17 cellular contexts compared by ENCODE assay signal in genomic region chr1:234170622-234171021, GRCh38.
A peak's percentile ranks its signal among the peaks of the same experiment; 100 is the strongest.
DNase-seq lines count a peak whose midpoint lies in the region; ATAC-seq, FAIRE-seq and TF ChIP-seq lines count a peak whose summit lies in the region.
"Had no signal": no experiment of that assay in that cellular context is flagged by ENCODE, and none has a peak within 500 bp of the region (broad histone marks: within the 10 kb centered on the region; RNA-seq: fewer than 3 reads in every experiment).

No MANE protein-coding gene starts in this region.

- TF ChIP-seq RAD21 in GM12878 (IDR thresholded peaks at IDR 0.05; ENCODE audit: insufficient read depth, low read depth, low read length), result no peak

- CTCF ChIA-PET in CD4-positive, alpha-beta memory T cell (lab: Charles Lee; ENCODE audit: partially characterized antibody), result interaction anchor here (0.6 kb wide), 1 partner anchor 155 kb away, joined by 3 read pairs; no protein-coding TSS in a partner anchor
- CTCF ChIA-PET in GM12878 (lab: Yijun Ruan, JAX) (interaction anchor here (0.7 to 3.0 kb wide), 6 partner anchors 18 to 186 kb away, joined by 3 to 16 read pairs (median 4); no protein-coding TSS in a partner anchor), WTC11 (lab: Charles Lee) (interaction anchor here (2.4 to 2.6 kb wide), 2 partner anchors 17 to 42 kb away, joined by 8 to 13 read pairs; no protein-coding TSS in a partner anchor)

- no peaks in the 10 kb centered on the region for H3K36me3 ChIP-seq in CD4-positive, alpha-beta memory T cell (ENCODE audit: insufficient read depth, low read length)
- no peaks in the 10 kb centered on the region for H3K36me3 ChIP-seq in GM12878 (ENCODE audit: control insufficient read depth in 2 of 2, insufficient read depth in 2 of 2, low read length in 1 of 2)
- H3K36me3 ChIP-seq: gastrocnemius medialis, MG63 had no signal

- no peaks in the 10 kb centered on the region for H3K9me3 ChIP-seq in CD4-positive, alpha-beta memory T cell (ENCODE audit: control insufficient read depth in 1 of 2, low read length in 2 of 2)
- no peaks in the 10 kb centered on the region for H3K9me3 ChIP-seq in T-helper 17 cell (ENCODE audit: control insufficient read depth, low read length, poor library complexity, severe bottlenecking)
- H3K9me3 ChIP-seq in GM12878 (replicated peaks; ENCODE audit: control insufficient read depth, insufficient read depth, low read length), result no peaks in the 10 kb centered on the region
- H3K9me3 ChIP-seq: gastrocnemius medialis, MG63 had no signal

- peak in 2 of 5 donors; percentile 1 to 8 for DNase-seq in CD4-positive, alpha-beta memory T cell
- DNase-seq in KBM-7, result peak; percentile 9
- DNase-seq in T-helper 17 cell, result no peak
- no peak for DNase-seq in GM12878 (ENCODE audit: low read depth, low spot score)
- DNase-seq in NCI-H1048 (lab: John Stamatoyannopoulos, UW), result no peak
- no peak for DNase-seq in WTC11 (ENCODE audit: low spot score)
- no peak for DNase-seq in NCI-H1092 treated with DMSO at 0.1 percent for 48 hours (lab: John Stamatoyannopoulos, UW)
- DNase-seq: activated naive CD4-positive, alpha-beta T cell treated with anti-CD3 and anti-CD28 coated beads, Interleukin-2, amount 50 U/mL, for 16 hours; cerebellar nuclear complex; effector CD4-positive, alpha-beta T cell; gastrocnemius medialis; MG63; NCI-H187 had no signal

- no peak overlapping the region for H3K4me3 ChIP-seq in CD4-positive, alpha-beta memory T cell (ENCODE audit: low read length in 2 of 2)
- H3K4me3 ChIP-seq in GM12878, result no peak overlapping the region
- H3K4me3 ChIP-seq: gastrocnemius medialis, MG63 had no signal

- H3K9me3 Mint-ChIP-seq in CD4-positive, alpha-beta memory T cell, result no peaks in the 10 kb centered on the region
- H3K9me3 Mint-ChIP-seq in WTC11, result 0 out of 2 replicates have a peak, but pooled peaks cover 3% of the 10 kb centered on the region

- in situ Hi-C loops in KBM-7 (cut with MboI; ENCODE audit: low pct_unique_long_range_greater_than_20kb, low sequenced_read_pairs) (no loop called here), GM12878 (cut with MboI) (no loop called here)

- under 1% methylated on average over 7 of the region's 7 CpGs for WGBS in GM12878 (ENCODE audit: insufficient coverage, insufficient replicate concordance, low lambda C conversion rate, missing lambda C conversion rate)

- intact Hi-C loops in CD4-positive, alpha-beta memory T cell (cut with micrococcal nuclease), result no loop called here
- intact Hi-C loops in GM12878 (cut with micrococcal nuclease; ENCODE audit: unreplicated experiment), result no loop called here

- no peaks in the 10 kb centered on the region for H3K36me3 Mint-ChIP-seq in CD4-positive, alpha-beta memory T cell
- H3K36me3 Mint-ChIP-seq in T-helper 17 cell (ENCODE audit: low read depth), result no peaks in the 10 kb centered on the region
- no peaks in the 10 kb centered on the region for H3K36me3 Mint-ChIP-seq in WTC11

- no TSS peak for BruUV-seq in GM12878 (replicated peaks; lab: Mats Ljungman, UMichigan)

- H2AFZ ChIP-seq in GM12878 (ENCODE audit: control insufficient read depth, low read depth, low read length), result no peak overlapping the region; the same call in 1 of the 2 replicates

- TF ChIP-seq EP300 in GM12878 (IDR thresholded peaks at IDR 0.05; ENCODE audit: borderline replicate concordance in 1 of 2, control insufficient read depth in 1 of 2, low read depth in 2 of 2, low read length in 2 of 2), result no peak

- no peak for TF ChIP-seq POLR2A in GM12878 (IDR thresholded peaks at IDR 0.05; ENCODE audit: low read depth, low read length)

- peaks cover 0 to 9% of the 10 kb centered on the region in 2 donors for H3K27me3 Mint-ChIP-seq in CD4-positive, alpha-beta memory T cell
- H3K27me3 Mint-ChIP-seq in T-helper 17 cell, result peaks cover 35% of the 10 kb centered on the region
- no peaks in the 10 kb centered on the region for H3K27me3 Mint-ChIP-seq in WTC11 (ENCODE audit: low read depth)

- no peaks in the 10 kb centered on the region for H3K27me3 ChIP-seq in CD4-positive, alpha-beta memory T cell (ENCODE audit: insufficient read depth, low read length)
- H3K27me3 ChIP-seq in GM12878 (replicated peaks in 1 of 2; ENCODE audit: control insufficient read depth in 2 of 2, insufficient read depth in 2 of 2, low read length in 1 of 2), result 0 out of 4 replicates have a peak, but pooled peaks cover 0 to 2% of the 10 kb centered on the region in 2 experiments
- H3K27me3 ChIP-seq: gastrocnemius medialis had no signal

- POLR2A ChIA-PET in CD4-positive, alpha-beta memory T cell (lab: Charles Lee; ENCODE audit: partially characterized antibody), result no interaction called here
- POLR2A ChIA-PET in GM12878 (lab: Charles Lee) (no interaction called here), WTC11 (lab: Charles Lee) (no interaction called here)

- TF ChIP-seq CTCF in GM12878 (IDR thresholded peaks at IDR 0.05 in 2 of 3, conservative IDR thresholded peaks at IDR 0.05 in 1 of 3; ENCODE audit: control insufficient read depth in 2 of 3, extremely low read depth in 1 of 3, insufficient read depth in 1 of 3, low read depth in 3 of 3, low read length in 3 of 3), result no peak
- TF ChIP-seq CTCF in WTC11 (IDR thresholded peaks at IDR 0.05), result no peak

- peaks cover 5 to 22% (median 16%) of the 10 kb centered on the region in 4 donors for H3K4me1 Mint-ChIP-seq in CD4-positive, alpha-beta memory T cell
- H3K4me1 Mint-ChIP-seq in T-helper 17 cell (peaks cover 10% of the 10 kb centered on the region), WTC11 (0 out of 2 replicates have a peak, but pooled peaks cover 2% of the 10 kb centered on the region)

- H3K27ac ChIP-seq in CD4-positive, alpha-beta memory T cell (ENCODE audit: low read depth, low read length), result no peak overlapping the region
- no peak overlapping the region for H3K27ac ChIP-seq in GM12878 (ENCODE audit: control insufficient read depth, insufficient read depth)
- H3K27ac ChIP-seq: gastrocnemius medialis had no signal

- H3K4me1 ChIP-seq in CD4-positive, alpha-beta memory T cell (ENCODE audit: insufficient read depth, low read length), result peaks cover 19% of the 10 kb centered on the region
- peaks cover 6% of the 10 kb centered on the region; the same call in 1 of the 2 replicates for H3K4me1 ChIP-seq in GM12878 (ENCODE audit: control insufficient read depth, insufficient read depth, low read length)

- H3K79me2 ChIP-seq in GM12878 (ENCODE audit: control insufficient read depth, insufficient read depth, low read length), result no peaks in the 10 kb centered on the region

- no peak overlapping the region for H3K4me2 ChIP-seq in GM12878 (ENCODE audit: control insufficient read depth, insufficient read depth)

- RAD21 ChIA-PET in GM12878 (lab: Charles Lee; ENCODE audit: unreplicated experiment), result interaction anchor here (0.9 kb wide), 1 partner anchor 65 kb away, joined by 3 read pairs; no protein-coding TSS in a partner anchor

- no peak for ATAC-seq in T-helper 17 cell
- no peak for ATAC-seq in GM12878
- no peak for ATAC-seq in WTC11
- ATAC-seq in GM21390 (IDR thresholded peaks at IDR 0.05; ENCODE audit: unreplicated experiment), result no peak
- ATAC-seq: activated CD4-positive, CD25-positive, alpha-beta regulatory T cell treated with anti-CD3 and anti-CD28 coated beads, Interleukin-2, amount 50 U/mL, for 24 hours; esophagus mucosa; gastrocnemius medialis had no signal

- FAIRE-seq in GM12878 (lab: Jason Lieb, UNC), result no peak
- FAIRE-seq: H54 had no signal

- peak overlapping the region in 6 of 8 donors; percentile 33 to 62 (median 47) for H3K4me3 Mint-ChIP-seq in CD4-positive, alpha-beta memory T cell
- H3K4me3 Mint-ChIP-seq in T-helper 17 cell (no peak overlapping the region), WTC11 (no peak overlapping the region)

- SMC1A ChIA-PET in GM12878 (lab: Charles Lee; ENCODE audit: uncharacterized antibody, unreplicated experiment), result interaction anchor here (1.5 kb wide), 1 partner anchor 139 kb away, joined by 6 read pairs; no protein-coding TSS in a partner anchor

- H3K9ac ChIP-seq in GM12878 (ENCODE audit: control insufficient read depth, insufficient read depth, low read length), result no peak overlapping the region

- no peaks in the 10 kb centered on the region for H4K20me1 ChIP-seq in GM12878 (ENCODE audit: control insufficient read depth, insufficient read depth)

- H3K27ac Mint-ChIP-seq in CD4-positive, alpha-beta memory T cell, result peak overlapping the region in 2 of 7 donors; percentile 52 to 57
- H3K27ac Mint-ChIP-seq in T-helper 17 cell (peak overlapping the region; percentile 8), WTC11 (no peak overlapping the region)

TF ChIP-seq in GM12878, 131 proteins besides CTCF, POLR2A, EP300 and RAD21:
- no peak for TF ChIP-seq NFXL1 (IDR thresholded peaks at IDR 0.05; ENCODE audit: borderline replicate concordance)
- TF ChIP-seq RUNX3 (IDR thresholded peaks at IDR 0.05; ENCODE audit: low read length), result 0 out of 2 replicates have a peak, but pooled peaks have one; percentile 14
TF ChIP-seq in GM12878: peak in this region for 1.

TF ChIP-seq in WTC11, 78 proteins besides CTCF, POLR2A, EP300 and RAD21 (continues in another document):
- no peak for TF ChIP-seq MYBL2 (CRISPR knock-in tag; IDR thresholded peaks at IDR 0.05)
- TF ChIP-seq NR2C2 (CRISPR knock-in tag; IDR thresholded peaks at IDR 0.05), result no peak
- no peak for TF ChIP-seq ATF3 (CRISPR knock-in tag; conservative IDR thresholded peaks at IDR 0.05)
- no peak for TF ChIP-seq SMAD4 (CRISPR knock-in tag; IDR thresholded peaks at IDR 0.05)
- TF ChIP-seq TEAD4 (CRISPR knock-in tag; IDR thresholded peaks at IDR 0.05), result no peak
- TF ChIP-seq, protein P1, sequence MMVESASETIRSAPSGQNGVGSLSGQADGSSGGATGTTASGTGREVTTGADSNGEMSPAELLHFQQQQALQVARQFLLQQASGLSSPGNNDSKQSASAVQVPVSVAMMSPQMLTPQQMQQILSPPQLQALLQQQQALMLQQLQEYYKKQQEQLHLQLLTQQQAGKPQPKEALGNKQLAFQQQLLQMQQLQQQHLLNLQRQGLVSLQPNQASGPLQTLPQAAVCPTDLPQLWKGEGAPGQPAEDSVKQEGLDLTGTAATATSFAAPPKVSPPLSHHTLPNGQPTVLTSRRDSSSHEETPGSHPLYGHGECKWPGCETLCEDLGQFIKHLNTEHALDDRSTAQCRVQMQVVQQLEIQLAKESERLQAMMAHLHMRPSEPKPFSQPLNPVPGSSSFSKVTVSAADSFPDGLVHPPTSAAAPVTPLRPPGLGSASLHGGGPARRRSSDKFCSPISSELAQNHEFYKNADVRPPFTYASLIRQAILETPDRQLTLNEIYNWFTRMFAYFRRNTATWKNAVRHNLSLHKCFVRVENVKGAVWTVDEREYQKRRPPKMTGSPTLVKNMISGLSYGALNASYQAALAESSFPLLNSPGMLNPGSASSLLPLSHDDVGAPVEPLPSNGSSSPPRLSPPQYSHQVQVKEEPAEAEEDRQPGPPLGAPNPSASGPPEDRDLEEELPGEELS (CRISPR knock-in tag; IDR thresholded peaks at IDR 0.05), result no peak

Comparison
In these comparisons a context has a peak if more than half of its experiments do, and no peak if none do; other contexts are left out.
1. H3K4me3 Mint-ChIP-seq: peak in CD4-positive, alpha-beta memory T cell (6 of 8); none in T-helper 17 cell (single experiment) and WTC11 (single experiment).